ENCODE assay signal across 1 cellular context in genomic region chr4:93267747-93268146, GRCh38.
TF ChIP-seq lines count a peak whose summit lies in the region.

No MANE protein-coding gene starts in this region.

TF ChIP-seq in HepG2, 621 proteins besides CTCF, POLR2A, EP300 and RAD21 (continued from another document):
- TF ChIP-seq ZFP37 (CRISPR knock-in tag; IDR thresholded peaks at IDR 0.05; ENCODE audit: borderline replicate concordance) (no peak), ZNF781 (CRISPR knock-in tag; IDR thresholded peaks at IDR 0.05; ENCODE audit: borderline replicate concordance, not compliant biosample characterization) (no peak), ZNF501 (CRISPR knock-in tag; IDR thresholded peaks at IDR 0.05) (no peak), ZNF674 (CRISPR knock-in tag; IDR thresholded peaks at IDR 0.05; ENCODE audit: low read depth) (no peak), NFE2L1 (CRISPR knock-in tag; IDR thresholded peaks at IDR 0.05; ENCODE audit: borderline replicate concordance) (no peak), MAX (IDR thresholded peaks at IDR 0.05) (no peak), SOX13 (IDR thresholded peaks at IDR 0.05) (no peak), SOX13 (CRISPR knock-in tag; conservative IDR thresholded peaks at IDR 0.05 in 1 of 2, IDR thresholded peaks at IDR 0.05 in 1 of 2) (no peak), ERF (CRISPR knock-in tag; IDR thresholded peaks at IDR 0.05) (no peak)
